In the genomic region with DNA sequence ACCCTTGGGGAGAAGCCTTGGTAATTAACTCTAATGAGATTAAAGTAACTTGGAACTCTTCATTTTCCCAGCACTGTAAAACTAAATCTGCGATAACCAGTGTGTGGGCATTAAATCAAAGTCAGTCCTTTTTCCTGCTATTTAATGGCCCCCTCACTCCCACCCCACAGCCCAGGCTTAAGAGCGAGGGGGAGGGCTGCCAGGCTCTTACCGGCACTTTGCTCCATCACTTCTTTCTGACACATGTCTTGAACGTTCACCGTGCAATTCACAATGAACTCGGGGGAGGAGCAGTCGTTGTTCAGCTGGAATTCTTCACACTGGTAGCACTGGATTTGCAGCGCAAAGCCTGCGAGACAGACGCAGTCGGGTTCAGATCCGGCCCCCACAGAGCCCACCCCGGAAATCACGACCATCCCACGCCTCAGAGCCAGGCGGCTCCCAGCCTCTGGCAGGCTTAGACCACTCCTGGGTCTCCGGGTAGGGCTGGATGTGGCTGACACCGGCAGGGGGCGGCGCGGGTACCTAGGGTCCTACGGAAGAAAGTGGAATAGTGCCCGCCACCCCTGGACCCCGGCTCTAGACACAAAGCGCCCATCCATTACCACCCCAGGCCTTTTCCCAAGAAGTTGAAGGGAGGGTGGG, we compare ENCODE assay signal across 10 cellular contexts. TPM values are rescaled to one million over a fixed set of nuclear protein-coding genes. Genes with fewer than 3 reads are reported as not detected.
DNase-seq lines count a peak whose midpoint lies in the region; ATAC-seq and TF ChIP-seq lines count a peak whose summit lies in the region.
"Had no signal": no experiment of that assay in that cellular context is flagged by ENCODE, and none has a peak within 500 bp of the region (broad histone marks: within the 10 kb centered on the region; RNA-seq: fewer than 3 reads in every experiment).

No MANE protein-coding gene starts in this region.

- no peak overlapping the region for H3K4ac ChIP-seq in trophoblast cell (ENCODE audit: low read depth, low read length)

- H3K4me3 Mint-ChIP-seq in naive thymus-derived CD8-positive, alpha-beta T cell: no peak overlapping the region

- peak overlapping the region; percentile 40 for H3K4me2 ChIP-seq in trophoblast cell (ENCODE audit: low read length)

- H3K36me3 Mint-ChIP-seq in naive thymus-derived CD8-positive, alpha-beta T cell: peaks cover 0 to 4% (median 0%) of the 10 kb centered on the region in 3 donors

- no CpG with 5 or more reads among the region's 25 CpGs for WGBS in trophoblast cell (ENCODE audit: extremely low coverage, insufficient coverage, insufficient read length)

- no peak overlapping the region for H3K23ac ChIP-seq in trophoblast cell (ENCODE audit: low read length)

- peaks cover 0 to 2% (median 0%) of the 10 kb centered on the region in 9 donors for H3K9me3 Mint-ChIP-seq in naive thymus-derived CD8-positive, alpha-beta T cell

- H3K14ac ChIP-seq in trophoblast cell (ENCODE audit: low read length): no peak overlapping the region

- no peak overlapping the region for H2AFZ ChIP-seq in trophoblast cell (ENCODE audit: insufficient read depth, low read length, poor library complexity)

- H4K91ac ChIP-seq in trophoblast cell (ENCODE audit: low read depth, low read length): no peak overlapping the region

- no peak overlapping the region for H2BK5ac ChIP-seq in trophoblast cell (ENCODE audit: low read depth, low read length, poor library complexity)

- DNase-seq in NCI-H345 (lab: John Stamatoyannopoulos, UW) (peak; percentile 72), trophoblast cell (no peak), NOMO-1 treated with dmso at 0.1 percent for 144 hours (lab: John Stamatoyannopoulos, UW; ENCODE audit: unreplicated experiment) (no peak)
- DNase-seq in naive thymus-derived CD8-positive, alpha-beta T cell: no peak
- DNase-seq: GOT3 had no signal

- no peak overlapping the region for H2BK120ac ChIP-seq in trophoblast cell (ENCODE audit: insufficient read depth, low read length, poor library complexity)

- H4K8ac ChIP-seq in trophoblast cell (ENCODE audit: low read depth, low read length): no peak overlapping the region

- H3K9me3 ChIP-seq in trophoblast cell (ENCODE audit: insufficient read depth, low read depth, low read length): no peaks in the 10 kb centered on the region

- no peak overlapping the region for H2AK5ac ChIP-seq in trophoblast cell (ENCODE audit: low read length)

- no peak overlapping the region for H3K18ac ChIP-seq in trophoblast cell (ENCODE audit: low read length)

- no peak overlapping the region for H2BK12ac ChIP-seq in trophoblast cell (ENCODE audit: low read length)

- H3K79me2 ChIP-seq in trophoblast cell (ENCODE audit: control insufficient read depth, insufficient read depth, low read length, poor library complexity): no peaks in the 10 kb centered on the region

- TF ChIP-seq CTCF in GM12874 (IDR thresholded peaks at IDR 0.05; ENCODE audit: insufficient read depth, low read depth, low read length): peak; percentile 30

- H3K27me3 ChIP-seq in trophoblast cell (ENCODE audit: insufficient read depth, low read length): peaks cover 29% of the 10 kb centered on the region

- peaks cover 14 to 69% (median 34%) of the 10 kb centered on the region in 5 donors for H3K27me3 Mint-ChIP-seq in naive thymus-derived CD8-positive, alpha-beta T cell

- no peak overlapping the region for H4K12ac ChIP-seq in trophoblast cell (ENCODE audit: low read depth, low read length)

- POLR2A ChIA-PET in naive thymus-derived CD8-positive, alpha-beta T cell (lab: Charles Lee): no interaction called here

- H3K27ac ChIP-seq in trophoblast cell (ENCODE audit: low read depth, low read length): no peak overlapping the region
- H3K27ac ChIP-seq: epithelial cell of prostate had no signal

- no peaks in the 10 kb centered on the region for H3K36me3 ChIP-seq in trophoblast cell (ENCODE audit: control insufficient read depth in 1 of 2, insufficient read depth in 2 of 2, low read length in 2 of 2)

- peaks cover 0 to 7% (median 2%) of the 10 kb centered on the region in 4 donors for H3K4me1 Mint-ChIP-seq in naive thymus-derived CD8-positive, alpha-beta T cell

- no peak overlapping the region for H3K9ac ChIP-seq in trophoblast cell (ENCODE audit: low read length)

- ATAC-seq in esophagus mucosa: peak; percentile 22
- ATAC-seq in HG03354 (IDR thresholded peaks at IDR 0.05; ENCODE audit: poor library complexity, severe bottlenecking, unreplicated experiment): no peak
- no peak for ATAC-seq in naive thymus-derived CD8-positive, alpha-beta T cell
- no peak for ATAC-seq in HG03108 (IDR thresholded peaks at IDR 0.05; ENCODE audit: unreplicated experiment)

- no peaks in the 10 kb centered on the region for H3K79me1 ChIP-seq in trophoblast cell (ENCODE audit: low read length)

- no peak overlapping the region for H3K27ac Mint-ChIP-seq in naive thymus-derived CD8-positive, alpha-beta T cell

- peaks cover 11 to 29% of the 10 kb centered on the region in 2 experiments for H3K4me1 ChIP-seq in trophoblast cell (ENCODE audit: control insufficient read depth in 1 of 2, insufficient read depth in 2 of 2, low read length in 2 of 2)

- no peak overlapping the region for H3K4me3 ChIP-seq in trophoblast cell (ENCODE audit: low read depth, low read length)

RNA-seq across cellular contexts. Expression of gene LYPD1, which starts 1.7 kb away (rescaled TPM):
- 1.6 TPM for total RNA-seq in esophagus mucosa
- polyA plus RNA-seq in trophoblast cell (2013): 1.6 TPM in 2 replicates
- not detected for total RNA-seq in naive thymus-derived CD8-positive, alpha-beta T cell
- not detected for polyA plus RNA-seq in naive thymus-derived CD8-positive, alpha-beta T cell
